10 cellular contexts compared by ENCODE assay signal in genomic region chr22:24157783-24158170, GRCh38. TPM values are rescaled to one million over a fixed set of nuclear protein-coding genes. Genes with fewer than 3 reads are reported as not detected.
DNase-seq lines count a peak whose midpoint lies in the region; ATAC-seq, FAIRE-seq and TF ChIP-seq lines count a peak whose summit lies in the region.
"Had no signal": no experiment of that assay in that cellular context is flagged by ENCODE, and none has a peak within 500 bp of the region (broad histone marks: within the 10 kb centered on the region; RNA-seq: fewer than 3 reads in every experiment).

No MANE protein-coding gene starts in this region.

- peak overlapping the region; percentile 97 for H3K4me3 Mint-ChIP-seq in activated naive CD8-positive, alpha-beta T cell treated with anti-CD3 and anti-CD28 coated beads, Interleukin-2, amount 10 ng/mL, durations not matched to agents 7 days and 5 days

- H3K9ac ChIP-seq in muscle layer of colon (ENCODE audit: low read length), result no peak overlapping the region

- no peak for ATAC-seq in Right ventricle myocardium inferior
- no peak for ATAC-seq in activated naive CD8-positive, alpha-beta T cell treated with anti-CD3 and anti-CD28 coated beads, Interleukin-2, amount 10 ng/mL, durations not matched to agents 7 days and 5 days (ENCODE audit: low read depth)
- ATAC-seq in GM18907 (IDR thresholded peaks at IDR 0.05; ENCODE audit: unreplicated experiment), result no peak

- H3K36me3 ChIP-seq in cardiac muscle cell (no peaks in the 10 kb centered on the region), muscle layer of colon (ENCODE audit: insufficient read depth, low read length) (peaks cover 4% of the 10 kb centered on the region)

- H3K27ac ChIP-seq in cardiac muscle cell (peak overlapping the region; percentile 54), muscle layer of colon (ENCODE audit: low read depth, low read length) (peak overlapping the region; percentile 89)

- intact Hi-C loops in Right ventricle myocardium inferior (cut with DNase I), result loop anchor here (5.0 kb wide), 1 partner anchor 50 kb away; no protein-coding TSS in a partner anchor

- no peaks in the 10 kb centered on the region for H3K27me3 Mint-ChIP-seq in activated naive CD8-positive, alpha-beta T cell treated with anti-CD3 and anti-CD28 coated beads, Interleukin-2, amount 10 ng/mL, durations not matched to agents 7 days and 5 days

- no peak for TF ChIP-seq CTCF in cardiac muscle cell (IDR thresholded peaks at IDR 0.05; ENCODE audit: low read depth, low read length)

- no peaks in the 10 kb centered on the region for H3K9me3 ChIP-seq in cardiac muscle cell (ENCODE audit: low read depth)
- H3K9me3 ChIP-seq in muscle layer of colon (ENCODE audit: low read length), result no peaks in the 10 kb centered on the region

- H3K27ac Mint-ChIP-seq in activated naive CD8-positive, alpha-beta T cell treated with anti-CD3 and anti-CD28 coated beads, Interleukin-2, amount 10 ng/mL, durations not matched to agents 7 days and 5 days, result peak overlapping the region; percentile 94

- H3K27me3 ChIP-seq in cardiac muscle cell (no peaks in the 10 kb centered on the region), muscle layer of colon (ENCODE audit: control insufficient read depth in 1 of 2, insufficient read depth in 2 of 2, low read length in 2 of 2) (no peaks in the 10 kb centered on the region)

- peaks cover 53% of the 10 kb centered on the region for H3K4me1 Mint-ChIP-seq in activated naive CD8-positive, alpha-beta T cell treated with anti-CD3 and anti-CD28 coated beads, Interleukin-2, amount 10 ng/mL, durations not matched to agents 7 days and 5 days

- H3K9me3 Mint-ChIP-seq in activated naive CD8-positive, alpha-beta T cell treated with anti-CD3 and anti-CD28 coated beads, Interleukin-2, amount 10 ng/mL, durations not matched to agents 7 days and 5 days, result no peaks in the 10 kb centered on the region

- FAIRE-seq in urothelium cell line (lab: Jason Lieb, UNC), result peak; percentile 5

- H3K4me1 ChIP-seq in cardiac muscle cell (ENCODE audit: low read depth) (peaks cover 31% of the 10 kb centered on the region), muscle layer of colon (ENCODE audit: insufficient read depth, low read length) (peaks cover 72% of the 10 kb centered on the region)

- no peak for DNase-seq in cardiac muscle cell (ENCODE audit: low read depth in 1 of 2, low spot score in 1 of 2)
- DNase-seq in Right ventricle myocardium inferior (ENCODE audit: missing footprints), result no peak
- no peak for DNase-seq in activated naive CD8-positive, alpha-beta T cell treated with anti-CD3 and anti-CD28 coated beads, Interleukin-2, amount 10 ng/mL, durations not matched to agents 7 days and 5 days
- no peak for DNase-seq in urothelium cell line (ENCODE audit: low spot score)
- no peak for DNase-seq in NCI-H2107 treated with DMSO at 0.1 percent for 48 hours (lab: John Stamatoyannopoulos, UW; ENCODE audit: unreplicated experiment)
- no peak for DNase-seq in NCI-H146 (lab: John Stamatoyannopoulos, UW)
- DNase-seq: activated CD8-positive, alpha-beta memory T cell treated with anti-CD3 and anti-CD28 coated beads, Interleukin-2, amount 50 U/mL, for 48 hours; NCI-H1105 had no signal

- no peak overlapping the region for H3K4me3 ChIP-seq in cardiac muscle cell
- peak overlapping the region; percentile 84 to 88 for H3K4me3 ChIP-seq in muscle layer of colon (ENCODE audit: low read depth in 1 of 2, low read length in 2 of 2)

- H3K36me3 Mint-ChIP-seq in activated naive CD8-positive, alpha-beta T cell treated with anti-CD3 and anti-CD28 coated beads, Interleukin-2, amount 10 ng/mL, durations not matched to agents 7 days and 5 days, result peaks cover 9% of the 10 kb centered on the region

- POLR2A ChIA-PET in activated naive CD8-positive, alpha-beta T cell treated with anti-CD3 and anti-CD28 coated beads, Interleukin-2, amount 10 ng/mL, durations not matched to agents 7 days and 5 days (lab: Charles Lee), result interaction anchor here (0.9 to 7.0 kb wide), 12 partner anchors 10 to 300 kb away, joined by 3 to 110 read pairs (median 12); partner anchors contain the start of genes CABIN1, SLC2A11 and SUSD2

RNA-seq across cellular contexts. Expression of gene SUSD2, which starts 23.5 kb away (rescaled TPM):
- total RNA-seq in cardiac muscle cell (2.2 and 2.6 TPM in 2 replicates), Right ventricle myocardium inferior (2.8 TPM)
- 1.8 and 2.2 TPM in 2 replicates for polyA plus RNA-seq in cardiac muscle cell
- 1 to 10 TPM in 1 of 2 experiments, under 1 TPM in 1; 0.94 to 1.2 TPM for total RNA-seq in activated naive CD8-positive, alpha-beta T cell treated with anti-CD3 and anti-CD28 coated beads, Interleukin-2, amount 10 ng/mL, durations not matched to agents 7 days and 5 days
